In genomic region chr6:21933351-21933750, GRCh38 we compare ENCODE assay signal across 8 cellular contexts.
"Had no signal": no experiment of that assay in that cellular context is flagged by ENCODE, and none has a peak within 500 bp of the region (broad histone marks: within the 10 kb centered on the region; RNA-seq: fewer than 3 reads in every experiment).

No MANE protein-coding gene starts in this region.

- H3K4me3 Mint-ChIP-seq: GM23338, H9 had no signal

- DNase-seq: H9, HCEC 1CT, IMR-90 had no signal

- FAIRE-seq: H1, H54, HTR-8/SVneo, K562 had no signal

- H3K27ac Mint-ChIP-seq: GM23338, H9 had no signal

- H3K4me3 ChIP-seq: GM23338, K562 had no signal
